8 cellular contexts compared by ENCODE assay signal in genomic region chr9:136807281-136808074, GRCh38. TPM values are rescaled to one million over a fixed set of nuclear protein-coding genes. Genes with fewer than 3 reads are reported as not detected.
A peak's percentile ranks its signal among the peaks of the same experiment; 100 is the strongest.
DNase-seq lines count a peak whose midpoint lies in the region; ATAC-seq and TF ChIP-seq lines count a peak whose summit lies in the region.

Gene RABL6 (plus strand): TSS chr9:136807948. CDS start chr9:136808197, 249 bp downstream.

- CTCF ChIA-PET in AG04449 (lab: Yijun Ruan, JAX): interaction anchor here (1.2 to 7.1 kb wide), 7 partner anchors 7 to 240 kb away, joined by 3 to 69 read pairs (median 4); partner anchors contain the start of genes AJM1 and TMEM141
- CTCF ChIA-PET in activated CD4-positive, alpha-beta memory T cell treated with anti-CD3 and anti-CD28 coated beads for 36 hours (lab: Charles Lee): interaction anchor here (1.0 to 9.8 kb wide), 9 partner anchors 13 to 228 kb away, joined by 3 to 56 read pairs (median 5); partner anchors contain the start of genes AJM1, FUT7, TMEM141 and TRAF2

- peak within 1 kb of the TSS; percentile 77 for H3K4me3 Mint-ChIP-seq in activated CD4-positive, alpha-beta memory T cell treated with anti-CD3 and anti-CD28 coated beads for 36 hours

- H3K9me3 ChIP-seq in ectodermal cell (ENCODE audit: control insufficient read depth, low read length) (no peaks in the 10 kb centered on the region), lower lobe of right lung (no peaks in the 10 kb centered on the region)

- peak within 1 kb of the TSS; percentile 85 for H3K27ac Mint-ChIP-seq in activated CD4-positive, alpha-beta memory T cell treated with anti-CD3 and anti-CD28 coated beads for 36 hours

- no peaks in the 10 kb centered on the region for H3K27me3 Mint-ChIP-seq in activated CD4-positive, alpha-beta memory T cell treated with anti-CD3 and anti-CD28 coated beads for 36 hours

- peaks cover 12% of the 10 kb centered on the region for H3K36me3 Mint-ChIP-seq in activated CD4-positive, alpha-beta memory T cell treated with anti-CD3 and anti-CD28 coated beads for 36 hours

- H3K27me3 ChIP-seq in ectodermal cell (ENCODE audit: control insufficient read depth, insufficient read depth, low read length, poor library complexity, severe bottlenecking) (no peaks in the 10 kb centered on the region), lower lobe of right lung (ENCODE audit: low read depth) (peaks cover under 1% of the 10 kb centered on the region)

- WGBS in ectodermal cell, 2 experiments: 1 to 2% methylated on average over 96 of the region's 96 CpGs

- H3K4me1 Mint-ChIP-seq in activated CD4-positive, alpha-beta memory T cell treated with anti-CD3 and anti-CD28 coated beads for 36 hours (ENCODE audit: low read depth): peaks cover 27% of the 10 kb centered on the region

- H3K27ac ChIP-seq in ectodermal cell (ENCODE audit: insufficient read depth, low read depth, low read length, poor library complexity, severe bottlenecking): no peak within 1 kb of the TSS
- H3K27ac ChIP-seq in lower lobe of right lung: peak within 1 kb of the TSS; percentile 92

- ATAC-seq in HG03064 (IDR thresholded peaks at IDR 0.05; ENCODE audit: low read depth, unreplicated experiment) (peak; percentile 68), lower lobe of right lung (peak; percentile 92 to 93)

- peak; percentile 89 for TF ChIP-seq POLR2A in GM18526 (IDR thresholded peaks at IDR 0.05; ENCODE audit: extremely low read depth, insufficient read length)

- H3K9me3 Mint-ChIP-seq in activated CD4-positive, alpha-beta memory T cell treated with anti-CD3 and anti-CD28 coated beads for 36 hours: no peaks in the 10 kb centered on the region

- POLR2A ChIA-PET in AG04449 (lab: Yijun Ruan, JAX): interaction anchor here (0.7 to 1.4 kb wide), 4 partner anchors 19 to 79 kb away, joined by 3 to 4 read pairs (median 3); no protein-coding TSS in a partner anchor
- POLR2A ChIA-PET in activated CD4-positive, alpha-beta memory T cell treated with anti-CD3 and anti-CD28 coated beads for 36 hours (lab: Charles Lee): interaction anchor here (0.6 to 2.4 kb wide), 12 partner anchors 14 to 540 kb away, joined by 3 to 7 read pairs (median 3); partner anchors contain the start of genes AJM1, NPDC1 and SAPCD2

- TF ChIP-seq CTCF in AG04449 (IDR thresholded peaks at IDR 0.05; ENCODE audit: insufficient read depth, low read length, missing control alignments) (no peak), lower lobe of right lung (IDR thresholded peaks at IDR 0.05) (no peak)

- peaks cover 15% of the 10 kb centered on the region for H3K4me1 ChIP-seq in ectodermal cell (ENCODE audit: control insufficient read depth, insufficient read depth, low read length)
- peaks cover 34% of the 10 kb centered on the region for H3K4me1 ChIP-seq in lower lobe of right lung

- peak within 1 kb of the TSS; percentile 78 for H3K4me3 ChIP-seq in AG04449 (ENCODE audit: low read depth, low read length)
- H3K4me3 ChIP-seq in ectodermal cell (ENCODE audit: insufficient read depth, low read depth, low read length): peak within 1 kb of the TSS; percentile 93
- H3K4me3 ChIP-seq in lower lobe of right lung: peak within 1 kb of the TSS; percentile 92

- no peak for DNase-seq in AG04449 (ENCODE audit: low read depth, low spot score)
- DNase-seq in NCI-H526 (lab: John Stamatoyannopoulos, UW): peak; percentile 28 to 75
- peak; percentile 86 for DNase-seq in activated CD4-positive, alpha-beta memory T cell treated with anti-CD3 and anti-CD28 coated beads for 36 hours
- DNase-seq in lower lobe of right lung: peak; percentile 83
- DNase-seq in stimulated activated CD4-positive, alpha-beta T cell treated with anti-CD3 and anti-CD28 coated beads, TNF-alpha, amount 100 ng/mL, for 24 hours (ENCODE audit: low read depth in 3 of 3): peak; percentile 59 to 80 (median 72)

- H3K36me3 ChIP-seq in ectodermal cell (ENCODE audit: control insufficient read depth, insufficient read depth, low read length) (peaks cover 7% of the 10 kb centered on the region), lower lobe of right lung (peaks cover 12% of the 10 kb centered on the region)

- intact Hi-C loops in activated CD4-positive, alpha-beta memory T cell treated with anti-CD3 and anti-CD28 coated beads for 36 hours (cut with micrococcal nuclease): loop anchor here (1.0 to 5.0 kb wide), 2 partner anchors 16 to 35 kb away; partner anchors contain the start of genes AJM1 and TMEM141
- intact Hi-C loops in lower lobe of right lung (cut with DNase I): no loop called here

RNA-seq across cellular contexts. Expression of gene RABL6, which starts in this region (rescaled TPM):
- total RNA-seq in activated CD4-positive, alpha-beta memory T cell treated with anti-CD3 and anti-CD28 coated beads for 36 hours: 10 to 100 TPM; 83.4 to 85.3 TPM
- 182 TPM for polyA plus RNA-seq in ectodermal cell (2013, experiment 1 of 4)
- 177 TPM for polyA plus RNA-seq in ectodermal cell (2013, experiment 2 of 4)
- polyA plus RNA-seq in ectodermal cell (2013, experiment 3 of 4): 129 TPM
- 127 TPM for polyA plus RNA-seq in ectodermal cell (2013, experiment 4 of 4)
- total RNA-seq in lower lobe of right lung: 62.2 TPM
